In genomic region chr4:5524900-5525299, GRCh38 we compare ENCODE assay signal across 13 cellular contexts.
DNase-seq lines count a peak whose midpoint lies in the region; ATAC-seq, FAIRE-seq and TF ChIP-seq lines count a peak whose summit lies in the region.
"Had no signal": no experiment of that assay in that cellular context is flagged by ENCODE, and none has a peak within 500 bp of the region (broad histone marks: within the 10 kb centered on the region; RNA-seq: fewer than 3 reads in every experiment).

No MANE protein-coding gene starts in this region.

- H3K27me3 Mint-ChIP-seq in GM23338 (ENCODE audit: insufficient read depth, low read depth, poor library complexity), result no peaks in the 10 kb centered on the region

- H4K20me1 ChIP-seq in GM23338 (replicated peaks; ENCODE audit: insufficient read depth), result no peaks in the 10 kb centered on the region; the same call in 1 of the 2 replicates

- 0 out of 3 replicates have a peak, but pooled peaks cover 3% of the 10 kb centered on the region for H3K36me3 Mint-ChIP-seq in GM23338 (ENCODE audit: low read depth)

- peaks cover 13% of the 10 kb centered on the region for H3K9me3 Mint-ChIP-seq in GM23338

- no peak overlapping the region for H3K4me2 ChIP-seq in GM23338

- no peaks in the 10 kb centered on the region for H3K9me2 ChIP-seq in GM23338 (ENCODE audit: insufficient read depth)

- H3K27me3 ChIP-seq in GM23338 (ENCODE audit: insufficient read depth) (no peaks in the 10 kb centered on the region), SJCRH30 (no peaks in the 10 kb centered on the region), pancreas (no peaks in the 10 kb centered on the region)
- H3K27me3 ChIP-seq: uterus had no signal

- H3F3A ChIP-seq in GM23338 (replicated peaks; ENCODE audit: low read depth), result no peaks in the 10 kb centered on the region

- H3K36me3 ChIP-seq in GM23338 (ENCODE audit: insufficient read depth) (no peaks in the 10 kb centered on the region), SJCRH30 (0 out of 2 replicates have a peak, but pooled peaks cover 2% of the 10 kb centered on the region), pancreas (no peaks in the 10 kb centered on the region)
- H3K36me3 ChIP-seq: uterus had no signal

- no peak overlapping the region for H3K4me3 Mint-ChIP-seq in GM23338

- 29 to 38% methylated on average over 3 of the region's 3 CpGs for WGBS in pancreas, 2 donors

- DNase-seq in GM23338 (ENCODE audit: low spot score) (peak; percentile 8), SJCRH30 (peak; percentile 79 to 89), fibroblast of gingiva (ENCODE audit: low read depth) (peak; percentile 59), pancreas (peak in 4 of 6 donors; percentile 30 to 58 (median 30)), NCI-H1694 (lab: John Stamatoyannopoulos, UW) (no peak), NCI-H446 (lab: John Stamatoyannopoulos, UW) (no peak)
- DNase-seq: DMS79 treated with DMSO at 0.1 percent for 48 hours, MV-4-11, uterus had no signal

- H3K27ac Mint-ChIP-seq in GM23338, result no peak overlapping the region

- H3K9me3 ChIP-seq in SJCRH30 (replicated peaks) (peaks cover 4% of the 10 kb centered on the region; the same call in 1 of the 2 replicates), pancreas (no peaks in the 10 kb centered on the region)
- H3K9me3 ChIP-seq: uterus had no signal

- no peak overlapping the region for H2AFZ ChIP-seq in GM23338

- H3K27ac ChIP-seq in GM23338 (ENCODE audit: low read depth), result no peak overlapping the region
- H3K27ac ChIP-seq in SJCRH30, result peak overlapping the region; percentile 93
- H3K27ac ChIP-seq in pancreas, result peak overlapping the region in 3 of 4 donors; percentile 25 to 68 (median 62)
- H3K27ac ChIP-seq: uterus had no signal

- intact Hi-C loops in pancreas (cut with DNase I), result no loop called here

- FAIRE-seq in pancreas (lab: Jason Lieb, UNC), result no peak
- FAIRE-seq: colon, TTC549 had no signal

- ATAC-seq in GM23338, result no peak
- ATAC-seq in pancreas, result peak; percentile 74 to 95 (median 92)
- no peak for ATAC-seq in GM19395 (IDR thresholded peaks at IDR 0.05; ENCODE audit: unreplicated experiment)
- no peak for ATAC-seq in GM19467 (IDR thresholded peaks at IDR 0.05; ENCODE audit: unreplicated experiment)

- TF ChIP-seq CTCF in GM23338 (conservative IDR thresholded peaks at IDR 0.05; ENCODE audit: low read depth in 2 of 2) (no peak), pancreas (IDR thresholded peaks at IDR 0.05) (no peak)

- H3K4me1 ChIP-seq in GM23338 (ENCODE audit: insufficient read depth) (no peaks in the 10 kb centered on the region), SJCRH30 (peaks cover 32% of the 10 kb centered on the region), pancreas (peaks cover 0 to 6% (median 0%) of the 10 kb centered on the region in 3 donors)
- H3K4me1 ChIP-seq: uterus had no signal

- H3K4me3 ChIP-seq in GM23338 (no peak overlapping the region), SJCRH30 (no peak overlapping the region), pancreas (no peak overlapping the region)
- H3K4me3 ChIP-seq: uterus had no signal

- peaks cover 10% of the 10 kb centered on the region for H3K4me1 Mint-ChIP-seq in GM23338

- H3K79me2 ChIP-seq in GM23338 (replicated peaks; ENCODE audit: insufficient read depth), result no peaks in the 10 kb centered on the region

TF ChIP-seq in GM23338, 12 proteins besides CTCF, POLR2A, EP300 and RAD21 (continues in another document):
- no peak for TF ChIP-seq JUNB (IDR thresholded peaks at IDR 0.05; ENCODE audit: unreplicated experiment)
- no peak for TF ChIP-seq ZNF331 (CRISPR knock-in tag; IDR thresholded peaks at IDR 0.05; ENCODE audit: low read depth)
- no peak for TF ChIP-seq EZH2 (IDR thresholded peaks at IDR 0.05; ENCODE audit: low read depth, unreplicated experiment)
- no peak for TF ChIP-seq REST (IDR thresholded peaks at IDR 0.05; ENCODE audit: unreplicated experiment)
- no peak for TF ChIP-seq EZH2phosphoT487 (IDR thresholded peaks at IDR 0.05; ENCODE audit: unreplicated experiment)
- no peak for TF ChIP-seq ZNF462 (CRISPR knock-in tag; IDR thresholded peaks at IDR 0.05)
- no peak for TF ChIP-seq NANOG (IDR thresholded peaks at IDR 0.05; ENCODE audit: borderline replicate concordance)
- TF ChIP-seq POLR2AphosphoS5 (IDR thresholded peaks at IDR 0.05; ENCODE audit: low read depth), result no peak
- TF ChIP-seq CREB1 (CRISPR knock-in tag; IDR thresholded peaks at IDR 0.05; ENCODE audit: low read depth), result no peak

Comparison
In these comparisons a context has a peak if more than half of its experiments do, and no peak if none do; other contexts are left out.
1. ATAC-seq: peak in pancreas (4 of 4); none in GM23338 (single experiment), GM19395 (single experiment) and GM19467 (single experiment).
2. DNase-seq: peak in GM23338 (single experiment), SJCRH30 (2 of 2), fibroblast of gingiva (single experiment) and pancreas (4 of 6); none in NCI-H1694 (single experiment) and NCI-H446 (0 of 2).